11 cellular contexts compared by ENCODE assay signal in the genomic region with DNA sequence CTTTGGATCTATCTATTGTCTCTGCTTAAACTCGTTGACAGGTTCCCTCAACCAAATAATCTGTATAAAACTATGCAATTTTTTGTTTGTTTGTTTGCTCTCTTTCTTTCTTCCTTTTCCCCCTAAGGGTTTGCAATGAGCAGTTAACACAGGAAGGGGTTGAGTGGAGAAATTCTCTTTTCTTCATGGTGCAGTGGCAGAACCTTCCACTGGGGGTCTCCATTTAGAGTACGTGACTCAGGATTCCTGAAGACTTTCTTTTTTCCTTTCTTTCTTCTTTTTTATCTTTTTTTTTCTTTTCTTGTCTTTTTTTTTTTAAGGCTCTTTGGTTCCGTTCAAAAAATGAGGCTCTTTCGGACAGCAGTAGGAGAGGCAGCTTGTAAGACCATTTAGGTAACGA. TPM values are rescaled to one million over a fixed set of nuclear protein-coding genes. Genes with fewer than 3 reads are reported as not detected.
DNase-seq lines count a peak whose midpoint lies in the region; ATAC-seq, FAIRE-seq and TF ChIP-seq lines count a peak whose summit lies in the region.
"Had no signal": no experiment of that assay in that cellular context is flagged by ENCODE, and none has a peak within 500 bp of the region (broad histone marks: within the 10 kb centered on the region; RNA-seq: fewer than 3 reads in every experiment).

No MANE protein-coding gene starts in this region.

- no peak overlapping the region for H2AFZ ChIP-seq in neural cell (ENCODE audit: low read depth, low read length)

- no peak overlapping the region for H3K4me2 ChIP-seq in neural cell (ENCODE audit: low read length)

- TF ChIP-seq CTCF in GM12864 (IDR thresholded peaks at IDR 0.05; ENCODE audit: low read depth, low read length, missing control alignments), result peak; percentile 9
- TF ChIP-seq CTCF in body of pancreas (IDR thresholded peaks at IDR 0.05), result peak in 4 of 7 experiments; percentile 15 to 29 (median 24)
- peak; percentile 72 for TF ChIP-seq CTCF in neural cell (IDR thresholded peaks at IDR 0.05; ENCODE audit: poor library complexity, severe bottlenecking)

- TF ChIP-seq EP300 in neural cell (conservative IDR thresholded peaks at IDR 0.05; ENCODE audit: poor library complexity, severe bottlenecking), result no peak

- H3K79me2 ChIP-seq in neural cell (replicated peaks; ENCODE audit: insufficient read depth, low read length), result no peaks in the 10 kb centered on the region

- WGBS in body of pancreas, 2 donors, result 27 to 35% methylated on average over 5 of the region's 5 CpGs

- H3K36me3 ChIP-seq in body of pancreas (replicated peaks in 1 of 2; ENCODE audit: insufficient read depth in 1 of 2, low read depth in 2 of 2) (no peaks in the 10 kb centered on the region), neural cell (ENCODE audit: insufficient read depth, low read length) (no peaks in the 10 kb centered on the region)
- H3K36me3 ChIP-seq: left lung had no signal

- peak; percentile 62 for TF ChIP-seq RAD21 in neural cell (conservative IDR thresholded peaks at IDR 0.05)

- no peak overlapping the region for H3K4me3 ChIP-seq in GM12864 (ENCODE audit: low read depth, low read length)
- no peak overlapping the region for H3K4me3 ChIP-seq in body of pancreas
- H3K4me3 ChIP-seq in neural cell (ENCODE audit: low read length), result no peak overlapping the region
- H3K4me3 ChIP-seq: left lung had no signal

- H4K20me1 ChIP-seq in neural cell (ENCODE audit: insufficient read depth), result no peaks in the 10 kb centered on the region

- intact Hi-C loops in body of pancreas (cut with DNase I), result no loop called here

- DNase-seq in GM12864 (ENCODE audit: low read depth) (no peak), M059J (ENCODE audit: low read depth) (peak; percentile 3), body of pancreas (no peak), HUDEP-2 (lab: John Stamatoyannopoulos, UW; ENCODE audit: unreplicated experiment in 76 of 76) (no peak), GM19239 (ENCODE audit: insufficient read length, low spot score) (no peak)
- DNase-seq: IMR-90; left lung; stimulated activated naive CD8-positive, alpha-beta T cell treated with anti-CD3 and anti-CD28 coated beads, Interleukin-15, amount 100 ng/mL, for 72 hours had no signal

- H3K27ac ChIP-seq in body of pancreas, result no peak overlapping the region
- peak overlapping the region; percentile 15 for H3K27ac ChIP-seq in neural cell (ENCODE audit: low read length)
- H3K27ac ChIP-seq: left lung had no signal

- H3K9me3 ChIP-seq in body of pancreas (no peaks in the 10 kb centered on the region), neural cell (ENCODE audit: low read length) (no peaks in the 10 kb centered on the region)
- H3K9me3 ChIP-seq: left lung had no signal

- H3K27me3 ChIP-seq in body of pancreas (no peaks in the 10 kb centered on the region), neural cell (ENCODE audit: insufficient read depth, low read depth, low read length) (no peaks in the 10 kb centered on the region)

- ATAC-seq in body of pancreas (no peak), GM18502 (IDR thresholded peaks at IDR 0.05; ENCODE audit: poor library complexity, unreplicated experiment) (no peak)
- ATAC-seq: activated naive CD4-positive, alpha-beta T cell treated with anti-CD3 and anti-CD28 coated beads, Interleukin-2, amount 50 U/mL, for 72 hours; left lung; stimulated activated naive CD8-positive, alpha-beta T cell treated with anti-CD3 and anti-CD28 coated beads, Interleukin-15, amount 100 ng/mL, for 72 hours had no signal

- H3K4me1 ChIP-seq in body of pancreas, result no peaks in the 10 kb centered on the region
- H3K4me1 ChIP-seq: left lung had no signal

- no peaks in the 10 kb centered on the region for H3F3A ChIP-seq in neural cell (ENCODE audit: insufficient read depth, low read length, poor library complexity, severe bottlenecking)

- H3K9ac ChIP-seq in neural cell (ENCODE audit: low read length), result no peak overlapping the region

- TF ChIP-seq POLR2A in body of pancreas (IDR thresholded peaks at IDR 0.05), result no peak

- no peaks in the 10 kb centered on the region for H3K9me2 ChIP-seq in neural cell (ENCODE audit: insufficient read depth, low read length)

- no peak for FAIRE-seq in GM19239 (lab: Jason Lieb, UNC)

TF ChIP-seq in neural cell, 6 proteins besides CTCF, POLR2A, EP300 and RAD21:
- TF ChIP-seq TAF1 (IDR thresholded peaks at IDR 0.05; ENCODE audit: low read depth) (no peak), SMC3 (conservative IDR thresholded peaks at IDR 0.05; ENCODE audit: poor library complexity) (peak; percentile 73)

RNA-seq across cellular contexts. Expression of a gene that starts 19.5 kb away (rescaled TPM):
- total RNA-seq in M059J (2014; rRNA removed; shearing (Covaris generic)), result 0.07 TPM in 1 of 2 replicates, not detected in the other
- total RNA-seq in body of pancreas, result not detected
- polyA plus RNA-seq in neural cell, result 56.8 and 70.8 TPM in 2 replicates
- polyA minus RNA-seq in neural cell, result 99.8 and 122 TPM in 2 replicates
- total RNA-seq: activated naive CD4-positive, alpha-beta T cell treated with anti-CD3 and anti-CD28 coated beads, Interleukin-2, amount 50 U/mL, for 72 hours; IMR-90; left lung had no signal
- polyA plus RNA-seq: IMR-90 had no signal

Comparison
In these comparisons a context has a peak if more than half of its experiments do, and no peak if none do; other contexts are left out.
1. CTCF ChIP-seq: peak in every context shown above with its lines; median percentile 72 in neural cell; 24 in body of pancreas; 9 in GM12864.